8 cellular contexts compared by ENCODE assay signal in genomic region chr9:124286292-124286931, GRCh38. TPM values are rescaled to one million over a fixed set of nuclear protein-coding genes. Genes with fewer than 3 reads are reported as not detected.
DNase-seq lines count a peak whose midpoint lies in the region; ATAC-seq and TF ChIP-seq lines count a peak whose summit lies in the region.

No MANE protein-coding gene starts in this region.

- H3K36me3 ChIP-seq in DOHH2 (ENCODE audit: control insufficient read depth, low read length) (no peaks in the 10 kb centered on the region), MM.1S (replicated peaks; ENCODE audit: insufficient read depth, low read length) (no peaks in the 10 kb centered on the region), mesenchymal stem cell (ENCODE audit: control insufficient read depth in 1 of 2, insufficient read depth in 2 of 2, low read depth in 1 of 2, low read length in 2 of 2) (peaks cover 31 to 32% of the 10 kb centered on the region in 2 experiments)

- peak overlapping the region; percentile 99 for H2BK120ac ChIP-seq in mesenchymal stem cell (ENCODE audit: low read depth, low read length)

- TF ChIP-seq CTCF in DOHH2 (IDR thresholded peaks at IDR 0.05; ENCODE audit: low read depth, low read length, poor library complexity, severe bottlenecking), result no peak
- TF ChIP-seq CTCF in MM.1S (IDR thresholded peaks at IDR 0.05; ENCODE audit: low read length), result no peak; the same call in 1 of the 2 replicates

- H3K27me3 Mint-ChIP-seq in activated naive CD8-positive, alpha-beta T cell treated with anti-CD3 and anti-CD28 coated beads for 36 hours, result no peaks in the 10 kb centered on the region
- no peaks in the 10 kb centered on the region for H3K27me3 Mint-ChIP-seq in stimulated activated memory B cell treated with anti-CD40 and anti-IgM and Interleukin-4, amounts not matched to agents 10 μg/mL and 1 μg/mL and 100 μg/mL, for 72 hours

- peak overlapping the region; percentile 84 for H4K8ac ChIP-seq in mesenchymal stem cell (ENCODE audit: low read length)

- H3K79me1 ChIP-seq in mesenchymal stem cell (replicated peaks; ENCODE audit: low read length, poor library complexity, severe bottlenecking), result no peaks in the 10 kb centered on the region

- peak overlapping the region; percentile 76 for H3K4me3 Mint-ChIP-seq in activated naive CD8-positive, alpha-beta T cell treated with anti-CD3 and anti-CD28 coated beads for 36 hours
- peak overlapping the region; percentile 79 for H3K4me3 Mint-ChIP-seq in stimulated activated memory B cell treated with anti-CD40 and anti-IgM and Interleukin-4, amounts not matched to agents 10 μg/mL and 1 μg/mL and 100 μg/mL, for 72 hours

- H3K79me2 ChIP-seq in DOHH2 (ENCODE audit: control insufficient read depth, low read length) (peaks cover 2% of the 10 kb centered on the region; the same call in 1 of the 2 replicates), MM.1S (ENCODE audit: low read length) (peaks cover 49% of the 10 kb centered on the region)

- H3K4me3 ChIP-seq in DOHH2 (ENCODE audit: low read length), result no peak overlapping the region
- H3K4me3 ChIP-seq in MM.1S (ENCODE audit: low read length), result peak overlapping the region; percentile 33
- peak overlapping the region in 1 of 2 experiments; percentile 2 for H3K4me3 ChIP-seq in mesenchymal stem cell (ENCODE audit: insufficient read depth in 1 of 2, low read depth in 1 of 2, low read length in 2 of 2)

- WGBS in mesenchymal stem cell, result 2% methylated on average over 14 of the region's 14 CpGs

- peak overlapping the region; percentile 97 to 99 for H2BK12ac ChIP-seq in mesenchymal stem cell (ENCODE audit: low read length in 2 of 2)

- peak overlapping the region; percentile 98 for H2BK15ac ChIP-seq in mesenchymal stem cell (ENCODE audit: low read depth, poor library complexity, severe bottlenecking)

- peak overlapping the region; percentile 99 for H3K18ac ChIP-seq in mesenchymal stem cell (ENCODE audit: low read depth in 1 of 2, low read length in 2 of 2)

- H3K9me3 ChIP-seq in DOHH2 (ENCODE audit: control insufficient read depth, insufficient read depth, low read length) (no peaks in the 10 kb centered on the region), MM.1S (replicated peaks; ENCODE audit: insufficient read depth, low read length) (no peaks in the 10 kb centered on the region), mesenchymal stem cell (ENCODE audit: control insufficient read depth, low read length) (no peaks in the 10 kb centered on the region)

- H3K9me3 Mint-ChIP-seq in activated naive CD8-positive, alpha-beta T cell treated with anti-CD3 and anti-CD28 coated beads for 36 hours, result no peaks in the 10 kb centered on the region
- H3K9me3 Mint-ChIP-seq in stimulated activated memory B cell treated with anti-CD40 and anti-IgM and Interleukin-4, amounts not matched to agents 10 μg/mL and 1 μg/mL and 100 μg/mL, for 72 hours, result no peaks in the 10 kb centered on the region

- DNase-seq in MM.1S (peak; percentile 90), mesenchymal stem cell (peak; percentile 99), NCI-H69 (lab: John Stamatoyannopoulos, UW) (no peak), NCI-H187 treated with DMSO at 0.1 percent for 48 hours (lab: John Stamatoyannopoulos, UW) (no peak)
- DNase-seq in activated naive CD8-positive, alpha-beta T cell treated with anti-CD3 and anti-CD28 coated beads for 36 hours, result peak; percentile 70

- peaks cover 38% of the 10 kb centered on the region for H3K4me1 Mint-ChIP-seq in activated naive CD8-positive, alpha-beta T cell treated with anti-CD3 and anti-CD28 coated beads for 36 hours
- H3K4me1 Mint-ChIP-seq in stimulated activated memory B cell treated with anti-CD40 and anti-IgM and Interleukin-4, amounts not matched to agents 10 μg/mL and 1 μg/mL and 100 μg/mL, for 72 hours, result peaks cover 93% of the 10 kb centered on the region

- H2BK5ac ChIP-seq in mesenchymal stem cell (ENCODE audit: low read depth, low read length, poor library complexity, severe bottlenecking), result peak overlapping the region; percentile 98

- peak overlapping the region; percentile 100 for H4K91ac ChIP-seq in mesenchymal stem cell (ENCODE audit: low read length)

- H4K20me1 ChIP-seq in DOHH2 (ENCODE audit: control insufficient read depth, insufficient read depth, low read depth, low read length) (0 out of 2 replicates have a peak, but pooled peaks cover 4% of the 10 kb centered on the region), MM.1S (ENCODE audit: insufficient read depth, low read length) (no peaks in the 10 kb centered on the region)

- H3F3A ChIP-seq in DOHH2 (ENCODE audit: control insufficient read depth, insufficient read depth) (no peaks in the 10 kb centered on the region), MM.1S (ENCODE audit: insufficient read depth, low read length) (peaks cover 20% of the 10 kb centered on the region)

- H3K4me1 ChIP-seq in DOHH2 (ENCODE audit: control insufficient read depth, low read length) (peaks cover 53% of the 10 kb centered on the region), MM.1S (ENCODE audit: low read length) (peaks cover 28% of the 10 kb centered on the region), mesenchymal stem cell (ENCODE audit: control insufficient read depth, insufficient read depth, low read depth, low read length) (peaks cover 78% of the 10 kb centered on the region)

- H3K27me3 ChIP-seq in DOHH2 (ENCODE audit: control insufficient read depth, low read length) (peaks cover 5% of the 10 kb centered on the region; the same call in 1 of the 2 replicates), MM.1S (replicated peaks; ENCODE audit: insufficient read depth, low read length) (no peaks in the 10 kb centered on the region), mesenchymal stem cell (ENCODE audit: control insufficient read depth in 1 of 2, insufficient read depth in 1 of 2, low read length in 2 of 2) (no peaks in the 10 kb centered on the region)

- peak overlapping the region; percentile 44 for H3K4me2 ChIP-seq in DOHH2 (ENCODE audit: low read length)
- H3K4me2 ChIP-seq in MM.1S (ENCODE audit: low read depth, low read length), result peak overlapping the region; percentile 84
- H3K4me2 ChIP-seq in mesenchymal stem cell (ENCODE audit: low read length, poor library complexity, severe bottlenecking), result peak overlapping the region; percentile 7

- H3K36me3 Mint-ChIP-seq in activated naive CD8-positive, alpha-beta T cell treated with anti-CD3 and anti-CD28 coated beads for 36 hours, result no peaks in the 10 kb centered on the region
- H3K36me3 Mint-ChIP-seq in stimulated activated memory B cell treated with anti-CD40 and anti-IgM and Interleukin-4, amounts not matched to agents 10 μg/mL and 1 μg/mL and 100 μg/mL, for 72 hours, result peaks cover 16% of the 10 kb centered on the region

- H3K14ac ChIP-seq in mesenchymal stem cell (ENCODE audit: low read length in 2 of 2), result peak overlapping the region in 1 of 2 experiments; percentile 99

- peak overlapping the region; percentile 98 to 99 for H3K4ac ChIP-seq in mesenchymal stem cell (ENCODE audit: low read depth in 1 of 2, low read length in 2 of 2)

- ATAC-seq in GM21423 (IDR thresholded peaks at IDR 0.05; ENCODE audit: unreplicated experiment), result peak; percentile 32
- peak; percentile 85 for ATAC-seq in stimulated activated memory B cell treated with anti-CD40 and anti-IgM and Interleukin-4, amounts not matched to agents 10 μg/mL and 1 μg/mL and 100 μg/mL, for 72 hours

- H3K9me2 ChIP-seq in DOHH2 (replicated peaks; ENCODE audit: control insufficient read depth, low read length) (no peaks in the 10 kb centered on the region), MM.1S (replicated peaks; ENCODE audit: insufficient read depth, low read length) (no peaks in the 10 kb centered on the region)

- H3K23ac ChIP-seq in mesenchymal stem cell (ENCODE audit: low read length in 2 of 2), result peak overlapping the region in 1 of 2 experiments; percentile 98

- peak overlapping the region; percentile 81 for H3K9ac ChIP-seq in MM.1S (ENCODE audit: low read length)
- peak overlapping the region; percentile 85 for H3K9ac ChIP-seq in mesenchymal stem cell (ENCODE audit: low read length)

- no peak overlapping the region for H3K27ac ChIP-seq in DOHH2 (ENCODE audit: low read depth, low read length)
- H3K27ac ChIP-seq in MM.1S (ENCODE audit: low read length), result peak overlapping the region; percentile 96
- peak overlapping the region; percentile 95 for H3K27ac ChIP-seq in mesenchymal stem cell (ENCODE audit: low read length, poor library complexity, severe bottlenecking)

- peak overlapping the region; percentile 47 for H2AFZ ChIP-seq in MM.1S (ENCODE audit: low read length)
- no peak overlapping the region for H2AFZ ChIP-seq in mesenchymal stem cell (ENCODE audit: low read depth, low read length)

- peak overlapping the region; percentile 99 for H3K27ac Mint-ChIP-seq in activated naive CD8-positive, alpha-beta T cell treated with anti-CD3 and anti-CD28 coated beads for 36 hours
- H3K27ac Mint-ChIP-seq in stimulated activated memory B cell treated with anti-CD40 and anti-IgM and Interleukin-4, amounts not matched to agents 10 μg/mL and 1 μg/mL and 100 μg/mL, for 72 hours, result peak overlapping the region; percentile 98

- peak overlapping the region; percentile 94 for H2AK5ac ChIP-seq in mesenchymal stem cell (ENCODE audit: low read length, severe bottlenecking)

RNA-seq across cellular contexts. Expression of gene NEK6, which starts 28.7 kb away (rescaled TPM):
- 10 to 100 TPM; 18.8 to 19.4 TPM for total RNA-seq in activated naive CD8-positive, alpha-beta T cell treated with anti-CD3 and anti-CD28 coated beads for 36 hours
- 99.8 TPM for polyA plus RNA-seq in mesenchymal stem cell (2013, experiment 1 of 2)
- 97.5 TPM for polyA plus RNA-seq in mesenchymal stem cell (2013, experiment 2 of 2)

Comparison
In these comparisons a context has a peak if more than half of its experiments do, and no peak if none do; other contexts are left out.
1. H3K4me2 ChIP-seq: peak in every context shown above with its lines; median percentile 84 in MM.1S; 44 in DOHH2; 7 in mesenchymal stem cell.
2. DNase-seq: peak in MM.1S (single experiment), activated naive CD8-positive, alpha-beta T cell treated with anti-CD3 and anti-CD28 coated beads for 36 hours (single experiment) and mesenchymal stem cell (single experiment); none in NCI-H69 (single experiment) and NCI-H187 treated with DMSO at 0.1 percent for 48 hours (single experiment).